ENCODE assay signal across 13 cellular contexts in the genomic region with DNA sequence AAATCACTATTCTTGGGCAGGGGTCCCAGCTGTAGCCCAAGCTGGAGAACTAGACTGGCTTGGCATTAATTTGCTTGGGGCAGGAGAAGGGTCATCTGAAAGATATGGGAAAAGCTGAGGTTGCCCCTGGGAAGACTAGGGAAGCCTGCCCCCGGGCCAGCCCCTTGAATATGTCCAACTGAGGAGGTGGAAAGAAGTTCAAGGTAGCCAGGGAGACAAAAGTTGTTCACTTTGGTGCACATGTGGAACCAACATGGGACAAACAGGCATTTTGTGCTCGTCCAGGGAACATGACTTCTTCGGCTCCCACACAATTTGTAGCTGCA. TPM values are rescaled to one million over a fixed set of nuclear protein-coding genes. Genes with fewer than 3 reads are reported as not detected.
DNase-seq lines count a peak whose midpoint lies in the region; ATAC-seq, FAIRE-seq and TF ChIP-seq lines count a peak whose summit lies in the region.
"Had no signal": no experiment of that assay in that cellular context is flagged by ENCODE, and none has a peak within 500 bp of the region (broad histone marks: within the 10 kb centered on the region; RNA-seq: fewer than 3 reads in every experiment).

No MANE protein-coding gene starts in this region.

- no peak for TF ChIP-seq POLR2A in GM12891 (IDR thresholded peaks at IDR 0.05; ENCODE audit: low read depth, low read length)

- no peaks in the 10 kb centered on the region for H3K9me3 ChIP-seq in CD4-positive, alpha-beta memory T cell (ENCODE audit: control insufficient read depth in 1 of 2, low read length in 2 of 2)
- no peaks in the 10 kb centered on the region for H3K9me3 ChIP-seq in naive thymus-derived CD4-positive, alpha-beta T cell (ENCODE audit: control insufficient read depth in 2 of 3, low read length in 3 of 3)
- H3K9me3 ChIP-seq: prostate gland, thoracic aorta had no signal

- POLR2A ChIA-PET in CD4-positive, alpha-beta memory T cell (lab: Charles Lee; ENCODE audit: partially characterized antibody), result interaction anchor here (0.7 to 2.1 kb wide), 2 partner anchors 48 to 674 kb away, joined by 3 to 7 read pairs; no protein-coding TSS in a partner anchor
- POLR2A ChIA-PET in activated naive CD8-positive, alpha-beta T cell treated with anti-CD3 and anti-CD28 coated beads, Interleukin-2, amount 10 ng/mL, durations not matched to agents 7 days and 5 days (lab: Charles Lee), result interaction anchor here (1.0 kb wide), 1 partner anchor 129 kb away, joined by 3 read pairs; a partner anchor contains a TSS
- POLR2A ChIA-PET in naive thymus-derived CD4-positive, alpha-beta T cell (lab: Charles Lee), result interaction anchor here (0.7 to 3.0 kb wide), 3 partner anchors 48 to 247 kb away, joined by 3 to 15 read pairs (median 3); a partner anchor contains a TSS

- H3K4me1 Mint-ChIP-seq in CD4-positive, alpha-beta memory T cell, result peaks cover 31 to 53% (median 40%) of the 10 kb centered on the region in 4 donors
- peaks cover 21% of the 10 kb centered on the region for H3K4me1 Mint-ChIP-seq in activated naive CD8-positive, alpha-beta T cell treated with anti-CD3 and anti-CD28 coated beads, Interleukin-2, amount 10 ng/mL, durations not matched to agents 7 days and 5 days
- H3K4me1 Mint-ChIP-seq in naive thymus-derived CD4-positive, alpha-beta T cell, result peaks cover 25 to 51% (median 47%) of the 10 kb centered on the region in 7 donors

- H3K36me3 Mint-ChIP-seq in CD4-positive, alpha-beta memory T cell, result peaks cover 19 to 29% of the 10 kb centered on the region in 2 donors
- H3K36me3 Mint-ChIP-seq in activated naive CD8-positive, alpha-beta T cell treated with anti-CD3 and anti-CD28 coated beads, Interleukin-2, amount 10 ng/mL, durations not matched to agents 7 days and 5 days, result peaks cover 14% of the 10 kb centered on the region
- peaks cover 5 to 33% (median 17%) of the 10 kb centered on the region in 5 donors for H3K36me3 Mint-ChIP-seq in naive thymus-derived CD4-positive, alpha-beta T cell

- no peaks in the 10 kb centered on the region for H3K27me3 Mint-ChIP-seq in CD4-positive, alpha-beta memory T cell
- H3K27me3 Mint-ChIP-seq in activated naive CD8-positive, alpha-beta T cell treated with anti-CD3 and anti-CD28 coated beads, Interleukin-2, amount 10 ng/mL, durations not matched to agents 7 days and 5 days, result no peaks in the 10 kb centered on the region
- H3K27me3 Mint-ChIP-seq in naive thymus-derived CD4-positive, alpha-beta T cell, result no peaks in the 10 kb centered on the region

- H3K4me3 ChIP-seq in CD4-positive, alpha-beta memory T cell (ENCODE audit: low read length in 2 of 2), result no peak overlapping the region
- peak overlapping the region; percentile 77 for H3K4me3 ChIP-seq in Jurkat, Clone E6-1 (ENCODE audit: low read length)
- H3K4me3 ChIP-seq in naive thymus-derived CD4-positive, alpha-beta T cell (ENCODE audit: low read length), result peak overlapping the region; percentile 95

- H3K4me3 Mint-ChIP-seq in CD4-positive, alpha-beta memory T cell, result peak overlapping the region; percentile 90 to 98 (median 95)
- H3K4me3 Mint-ChIP-seq in activated naive CD8-positive, alpha-beta T cell treated with anti-CD3 and anti-CD28 coated beads, Interleukin-2, amount 10 ng/mL, durations not matched to agents 7 days and 5 days, result peak overlapping the region; percentile 99
- H3K4me3 Mint-ChIP-seq in naive thymus-derived CD4-positive, alpha-beta T cell, result peak overlapping the region; percentile 88 to 100 (median 96)

- peaks cover 44% of the 10 kb centered on the region for H3K4me1 ChIP-seq in CD4-positive, alpha-beta memory T cell (ENCODE audit: insufficient read depth, low read length)
- H3K4me1 ChIP-seq in naive thymus-derived CD4-positive, alpha-beta T cell (ENCODE audit: control insufficient read depth in 2 of 2, insufficient read depth in 2 of 2, low read length in 2 of 2), result peaks cover 5 to 21% of the 10 kb centered on the region in 2 donors
- H3K4me1 ChIP-seq: prostate gland had no signal

- H3K27ac ChIP-seq in CD4-positive, alpha-beta memory T cell (ENCODE audit: low read depth, low read length), result no peak overlapping the region
- H3K27ac ChIP-seq in naive thymus-derived CD4-positive, alpha-beta T cell (ENCODE audit: low read depth, low read length), result peak overlapping the region; percentile 85
- H3K27ac ChIP-seq: prostate gland, thoracic aorta had no signal

- no peak for DNase-seq in CD4-positive, alpha-beta memory T cell
- DNase-seq in Jurkat, Clone E6-1 (ENCODE audit: low read depth, low spot score), result no peak
- DNase-seq in activated naive CD8-positive, alpha-beta T cell treated with anti-CD3 and anti-CD28 coated beads, Interleukin-2, amount 10 ng/mL, durations not matched to agents 7 days and 5 days, result no peak
- no peak for DNase-seq in naive thymus-derived CD4-positive, alpha-beta T cell
- DNase-seq in GM12891 (ENCODE audit: insufficient read length, low spot score) (no peak), DMS 273 treated with DMSO at 0.1 percent for 48 hours (lab: John Stamatoyannopoulos, UW) (no peak), hypothalamus (lab: John Stamatoyannopoulos, UW) (no peak)
- DNase-seq: NK-92 treated with Interleukin-12 subunit alpha and Interleukin-12 subunit beta, amount 100 ng/mL, for 24 hours; T1000 had no signal

- FAIRE-seq in GM12891 (lab: Jason Lieb, UNC), result no peak
- FAIRE-seq: frontal cortex had no signal

- H3K27ac Mint-ChIP-seq in CD4-positive, alpha-beta memory T cell, result peak overlapping the region in 6 of 7 donors; percentile 65 to 98 (median 93)
- peak overlapping the region; percentile 99 for H3K27ac Mint-ChIP-seq in activated naive CD8-positive, alpha-beta T cell treated with anti-CD3 and anti-CD28 coated beads, Interleukin-2, amount 10 ng/mL, durations not matched to agents 7 days and 5 days
- peak overlapping the region; percentile 26 to 99 (median 97) for H3K27ac Mint-ChIP-seq in naive thymus-derived CD4-positive, alpha-beta T cell

- CTCF ChIA-PET in CD4-positive, alpha-beta memory T cell (lab: Charles Lee; ENCODE audit: partially characterized antibody), result no interaction called here
- CTCF ChIA-PET in naive thymus-derived CD4-positive, alpha-beta T cell (lab: Charles Lee), result no interaction called here

- H3K9me3 Mint-ChIP-seq in CD4-positive, alpha-beta memory T cell, result peaks cover 0 to 1% (median 0%) of the 10 kb centered on the region in 8 donors
- no peaks in the 10 kb centered on the region for H3K9me3 Mint-ChIP-seq in activated naive CD8-positive, alpha-beta T cell treated with anti-CD3 and anti-CD28 coated beads, Interleukin-2, amount 10 ng/mL, durations not matched to agents 7 days and 5 days
- peaks cover 0 to 2% (median 0%) of the 10 kb centered on the region in 11 donors for H3K9me3 Mint-ChIP-seq in naive thymus-derived CD4-positive, alpha-beta T cell

- intact Hi-C loops in CD4-positive, alpha-beta memory T cell (cut with micrococcal nuclease), result loop anchor here (2.0 kb wide), 2 partner anchors 47 to 57 kb away; a partner anchor contains a TSS
- intact Hi-C loops in naive thymus-derived CD4-positive, alpha-beta T cell (cut with micrococcal nuclease), result loop anchor here (2.0 to 5.0 kb wide), 6 partner anchors 36 to 706 kb away; a partner anchor contains a TSS

- no peaks in the 10 kb centered on the region for H3K27me3 ChIP-seq in CD4-positive, alpha-beta memory T cell (ENCODE audit: insufficient read depth, low read length)
- H3K27me3 ChIP-seq in naive thymus-derived CD4-positive, alpha-beta T cell (ENCODE audit: control insufficient read depth in 2 of 2, insufficient read depth in 2 of 2, low read length in 2 of 2), result no peaks in the 10 kb centered on the region

- no peak for ATAC-seq in activated naive CD8-positive, alpha-beta T cell treated with anti-CD3 and anti-CD28 coated beads, Interleukin-2, amount 10 ng/mL, durations not matched to agents 7 days and 5 days (ENCODE audit: low read depth)
- ATAC-seq in naive thymus-derived CD4-positive, alpha-beta T cell, result no peak
- no peak for ATAC-seq in GM18519 (IDR thresholded peaks at IDR 0.05; ENCODE audit: low FRiP score, unreplicated experiment)

- peaks cover 3% of the 10 kb centered on the region for H3K36me3 ChIP-seq in CD4-positive, alpha-beta memory T cell (ENCODE audit: insufficient read depth, low read length)
- H3K36me3 ChIP-seq in naive thymus-derived CD4-positive, alpha-beta T cell (ENCODE audit: control insufficient read depth in 2 of 3, insufficient read depth in 3 of 3, low read length in 3 of 3), result peaks cover 0 to 14% (median 0%) of the 10 kb centered on the region in 3 experiments
- H3K36me3 ChIP-seq: prostate gland, thoracic aorta had no signal

RNA-seq across cellular contexts. Expression of a gene that starts 1.4 kb away (rescaled TPM):
- total RNA-seq in CD4-positive, alpha-beta memory T cell, result 10 to 100 TPM; 11.0 to 12.8 TPM
- polyA plus RNA-seq in CD4-positive, alpha-beta memory T cell, result 10 to 100 TPM; 14.8 to 16.0 TPM
- polyA plus RNA-seq in Jurkat, Clone E6-1 (2012; ENCODE audit: insufficient read depth, insufficient read length), result 33.4 TPM
- 10 to 100 TPM; 16.6 to 17.2 TPM for total RNA-seq in activated naive CD8-positive, alpha-beta T cell treated with anti-CD3 and anti-CD28 coated beads, Interleukin-2, amount 10 ng/mL, durations not matched to agents 7 days and 5 days
- 10 to 100 TPM in 3 of 5 experiments, 1 to 10 TPM in 2; 8.3 to 30.0 (median 11.5) TPM for total RNA-seq in naive thymus-derived CD4-positive, alpha-beta T cell
- 10 to 100 TPM; 18.2 to 21.6 TPM for polyA plus RNA-seq in naive thymus-derived CD4-positive, alpha-beta T cell
- 27.7 TPM for polyA plus RNA-seq in GM12891 (2012; ENCODE audit: low read depth, missing spikeins)

RNA-seq across cellular contexts. Expression of a gene that starts 1.6 kb away (rescaled TPM):
- 10 to 100 TPM; 13.0 to 17.8 TPM for total RNA-seq in CD4-positive, alpha-beta memory T cell
- 1 to 10 TPM; 3.6 to 8.6 TPM for polyA plus RNA-seq in CD4-positive, alpha-beta memory T cell
- 7.5 TPM for polyA plus RNA-seq in Jurkat, Clone E6-1 (2012; ENCODE audit: insufficient read depth, insufficient read length)
- total RNA-seq in activated naive CD8-positive, alpha-beta T cell treated with anti-CD3 and anti-CD28 coated beads, Interleukin-2, amount 10 ng/mL, durations not matched to agents 7 days and 5 days, result 1 to 10 TPM; 6.4 to 7.0 TPM
- total RNA-seq in naive thymus-derived CD4-positive, alpha-beta T cell, result 10 to 100 TPM in 3 of 5 experiments, 1 to 10 TPM in 2; 7.0 to 13.2 (median 10.6) TPM
- 1 to 10 TPM; 4.8 to 6.2 TPM for polyA plus RNA-seq in naive thymus-derived CD4-positive, alpha-beta T cell
- 3.9 TPM for polyA plus RNA-seq in GM12891 (2012; ENCODE audit: low read depth, missing spikeins)

RNA-seq across cellular contexts. Expression of a gene that starts 19.7 kb away (rescaled TPM):
- total RNA-seq in CD4-positive, alpha-beta memory T cell, result not detected
- not detected for polyA plus RNA-seq in CD4-positive, alpha-beta memory T cell
- polyA plus RNA-seq in Jurkat, Clone E6-1 (2012; ENCODE audit: insufficient read depth, insufficient read length), result 1.1 TPM
- not detected for total RNA-seq in activated naive CD8-positive, alpha-beta T cell treated with anti-CD3 and anti-CD28 coated beads, Interleukin-2, amount 10 ng/mL, durations not matched to agents 7 days and 5 days
- total RNA-seq in naive thymus-derived CD4-positive, alpha-beta T cell, result under 1 TPM in 1 of 5 experiments, not detected in 4; 0.38 TPM
- polyA plus RNA-seq in naive thymus-derived CD4-positive, alpha-beta T cell, result not detected
- polyA plus RNA-seq in GM12891 (2012; ENCODE audit: low read depth, missing spikeins), result 27.0 TPM

RNA-seq across cellular contexts. Expression of a gene that starts 46.9 kb away (rescaled TPM):
- 10 to 100 TPM; 72.0 to 78.5 TPM for total RNA-seq in CD4-positive, alpha-beta memory T cell
- polyA plus RNA-seq in CD4-positive, alpha-beta memory T cell, result 10 to 100 TPM; 29.4 to 62.1 TPM
- 95.3 TPM for polyA plus RNA-seq in Jurkat, Clone E6-1 (2012; ENCODE audit: insufficient read depth, insufficient read length)
- total RNA-seq in activated naive CD8-positive, alpha-beta T cell treated with anti-CD3 and anti-CD28 coated beads, Interleukin-2, amount 10 ng/mL, durations not matched to agents 7 days and 5 days, result 10 to 100 TPM; 53.4 to 57.5 TPM
- total RNA-seq in naive thymus-derived CD4-positive, alpha-beta T cell, result 100 to 1,000 TPM in 1 of 5 experiments, 10 to 100 TPM in 4; 68.5 to 103 (median 79.7) TPM
- 10 to 100 TPM; 46.7 to 77.0 TPM for polyA plus RNA-seq in naive thymus-derived CD4-positive, alpha-beta T cell
- 94.0 TPM for polyA plus RNA-seq in GM12891 (2012; ENCODE audit: low read depth, missing spikeins)

RNA-seq across cellular contexts. Expression of a gene that starts 57.4 kb away (rescaled TPM):
- total RNA-seq in CD4-positive, alpha-beta memory T cell, result 1 to 10 TPM; 4.3 to 5.5 TPM
- polyA plus RNA-seq in CD4-positive, alpha-beta memory T cell, result 1 to 10 TPM in 1 of 2 donors, under 1 TPM in 1; 0.67 to 7.6 TPM
- polyA plus RNA-seq in Jurkat, Clone E6-1 (2012; ENCODE audit: insufficient read depth, insufficient read length), result 8.2 TPM
- total RNA-seq in activated naive CD8-positive, alpha-beta T cell treated with anti-CD3 and anti-CD28 coated beads, Interleukin-2, amount 10 ng/mL, durations not matched to agents 7 days and 5 days, result 1 to 10 TPM; 5.4 to 6.4 TPM
- 1 to 10 TPM; 1.1 to 5.7 (median 4.3) TPM for total RNA-seq in naive thymus-derived CD4-positive, alpha-beta T cell
- polyA plus RNA-seq in naive thymus-derived CD4-positive, alpha-beta T cell, result 1 to 10 TPM; 3.3 to 7.4 TPM
- polyA plus RNA-seq in GM12891 (2012; ENCODE audit: low read depth, missing spikeins), result 9.7 TPM

Comparison
In these comparisons a context has a peak if more than half of its experiments do, and no peak if none do; other contexts are left out.
1. H3K4me3 ChIP-seq: peak in Jurkat, Clone E6-1 (single experiment) and naive thymus-derived CD4-positive, alpha-beta T cell (single experiment); none in CD4-positive, alpha-beta memory T cell (0 of 2).
2. Peak in every context shown above with its lines, with median percentiles within 50 percentile points of each other: H3K27ac Mint-ChIP-seq and H3K4me3 Mint-ChIP-seq.